ENCODE assay signal across 8 cellular contexts in genomic region chr19:19138110-19138981, GRCh38. TPM values are rescaled to one million over a fixed set of nuclear protein-coding genes. Genes with fewer than 3 reads are reported as not detected.
DNase-seq lines count a peak whose midpoint lies in the region; TF ChIP-seq lines count a peak whose summit lies in the region.

TMEM161A (minus strand) TSS chr19:19138478; CDS start chr19:19138428, 50 bp downstream.

- peak; percentile 96 for DNase-seq in COLO668 (lab: John Stamatoyannopoulos, UW; ENCODE audit: unreplicated experiment)
- DNase-seq in GM20000 (ENCODE audit: low spot score): peak; percentile 99
- peak; percentile 94 for DNase-seq in HT-29 (ENCODE audit: low spot score)
- DNase-seq in NK-92 treated with Interleukin-12 subunit alpha and Interleukin-12 subunit beta, amount 100 ng/mL, for 24 hours (lab: John Stamatoyannopoulos, UW): peak; percentile 92
- DNase-seq in activated CD8-positive, alpha-beta memory T cell treated with anti-CD3 and anti-CD28 coated beads for 1 hour (ENCODE audit: extremely low read depth in 1 of 2, low read depth in 1 of 2): peak; percentile 87 to 94
- peak; percentile 86 to 95 (median 93) for DNase-seq in effector memory CD4-positive, alpha-beta T cell
- DNase-seq in lung microvascular endothelial cell (ENCODE audit: low read depth in 2 of 2): peak; percentile 99
- DNase-seq in stimulated activated CD4-positive, alpha-beta T cell treated with anti-CD3 and anti-CD28 coated beads, TNF-alpha, amount 100 ng/mL, for 4 hours (ENCODE audit: low read depth in 3 of 3): peak; percentile 89 to 93 (median 93)

- peak within 1 kb of the TSS; percentile 72 for H3K27ac ChIP-seq in effector memory CD4-positive, alpha-beta T cell (ENCODE audit: insufficient read depth, low read length, poor library complexity, severe bottlenecking)

- peak within 1 kb of the TSS; percentile 74 for H3K4me3 ChIP-seq in effector memory CD4-positive, alpha-beta T cell (ENCODE audit: insufficient read depth, low read depth, low read length, poor library complexity, severe bottlenecking)

- H3K27me3 ChIP-seq in effector memory CD4-positive, alpha-beta T cell (replicated peaks; ENCODE audit: control insufficient read depth, insufficient read depth, low read length, poor library complexity, severe bottlenecking): no peaks in the 10 kb centered on the region

- no peaks in the 10 kb centered on the region for H3K9me3 ChIP-seq in effector memory CD4-positive, alpha-beta T cell (ENCODE audit: control insufficient read depth, low read length)

- peaks cover 17% of the 10 kb centered on the region for H3K4me1 ChIP-seq in effector memory CD4-positive, alpha-beta T cell (ENCODE audit: control insufficient read depth, insufficient read depth, low read length, poor library complexity, severe bottlenecking)

- no peak for TF ChIP-seq CTCF in GM20000 (IDR thresholded peaks at IDR 0.05; ENCODE audit: extremely low read depth, missing control alignments)

- H3K36me3 ChIP-seq in effector memory CD4-positive, alpha-beta T cell (ENCODE audit: control insufficient read depth, insufficient read depth, low read length): no peaks in the 10 kb centered on the region

RNA-seq across cellular contexts. Expression of gene TMEM161A, which starts in this region (rescaled TPM):
- 59.0 and 63.8 TPM in 2 replicates for total RNA-seq in HT-29 (2014; rRNA removed; shearing (Covaris generic))
- total RNA-seq in lung microvascular endothelial cell: 11.3 and 14.7 TPM in 2 replicates

Comparison
In these comparisons a context has a peak if more than half of its experiments do, and no peak if none do; other contexts are left out.
1. Peak in every context shown above with its lines: DNase-seq, H3K4me3 ChIP-seq and H3K27ac ChIP-seq.